Comparison of ENCODE assay signal across 1 cellular context in genomic region chr10:649798-650690, GRCh38.
TF ChIP-seq lines count a peak whose summit lies in the region.

No MANE protein-coding gene starts in this region.

TF ChIP-seq in HepG2, 621 proteins besides CTCF, POLR2A, EP300 and RAD21 (continued from another document and continues in another):
- no peak for TF ChIP-seq HOXA5 (CRISPR knock-in tag; IDR thresholded peaks at IDR 0.05)
- TF ChIP-seq, protein P1, sequence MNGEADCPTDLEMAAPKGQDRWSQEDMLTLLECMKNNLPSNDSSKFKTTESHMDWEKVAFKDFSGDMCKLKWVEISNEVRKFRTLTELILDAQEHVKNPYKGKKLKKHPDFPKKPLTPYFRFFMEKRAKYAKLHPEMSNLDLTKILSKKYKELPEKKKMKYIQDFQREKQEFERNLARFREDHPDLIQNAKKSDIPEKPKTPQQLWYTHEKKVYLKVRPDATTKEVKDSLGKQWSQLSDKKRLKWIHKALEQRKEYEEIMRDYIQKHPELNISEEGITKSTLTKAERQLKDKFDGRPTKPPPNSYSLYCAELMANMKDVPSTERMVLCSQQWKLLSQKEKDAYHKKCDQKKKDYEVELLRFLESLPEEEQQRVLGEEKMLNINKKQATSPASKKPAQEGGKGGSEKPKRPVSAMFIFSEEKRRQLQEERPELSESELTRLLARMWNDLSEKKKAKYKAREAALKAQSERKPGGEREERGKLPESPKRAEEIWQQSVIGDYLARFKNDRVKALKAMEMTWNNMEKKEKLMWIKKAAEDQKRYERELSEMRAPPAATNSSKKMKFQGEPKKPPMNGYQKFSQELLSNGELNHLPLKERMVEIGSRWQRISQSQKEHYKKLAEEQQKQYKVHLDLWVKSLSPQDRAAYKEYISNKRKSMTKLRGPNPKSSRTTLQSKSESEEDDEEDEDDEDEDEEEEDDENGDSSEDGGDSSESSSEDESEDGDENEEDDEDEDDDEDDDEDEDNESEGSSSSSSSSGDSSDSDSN (CRISPR knock-in tag; IDR thresholded peaks at IDR 0.05): peak; percentile 42; the same call in 1 of the 2 replicates
- TF ChIP-seq ZEB1 (IDR thresholded peaks at IDR 0.05; ENCODE audit: insufficient replicate concordance, low read depth): peak; percentile 53
- peak; percentile 48; the same call in 1 of the 2 replicates for TF ChIP-seq CCDC6 (CRISPR knock-in tag; IDR thresholded peaks at IDR 0.05)
- TF ChIP-seq MIXL1 (CRISPR knock-in tag; IDR thresholded peaks at IDR 0.05): peak; percentile 76
- no peak for TF ChIP-seq ZBTB38 (CRISPR knock-in tag; IDR thresholded peaks at IDR 0.05)
- peak; percentile 70 for TF ChIP-seq ARID3A (IDR thresholded peaks at IDR 0.05; ENCODE audit: low read depth, low read length)
- peak; percentile 95 for TF ChIP-seq ZBTB21 (CRISPR knock-in tag; IDR thresholded peaks at IDR 0.05)
- TF ChIP-seq SMC3 (IDR thresholded peaks at IDR 0.05; ENCODE audit: low read length): peak; percentile 11; the same call in 1 of the 2 replicates
- no peak for TF ChIP-seq NAIF1 (CRISPR knock-in tag; IDR thresholded peaks at IDR 0.05; ENCODE audit: borderline replicate concordance)
- TF ChIP-seq ZNF878 (CRISPR knock-in tag; IDR thresholded peaks at IDR 0.05): peak; percentile 84
- 0 out of 2 replicates have a peak, but pooled peaks have one; percentile 24 for TF ChIP-seq SIN3A (IDR thresholded peaks at IDR 0.05; ENCODE audit: borderline replicate concordance, low read depth, low read length)
- TF ChIP-seq LCORL (IDR thresholded peaks at IDR 0.05): no peak
- TF ChIP-seq LCORL (CRISPR knock-in tag; IDR thresholded peaks at IDR 0.05): peak; percentile 50; the same call in 1 of the 2 replicates
- peak; percentile 97 for TF ChIP-seq SRF (IDR thresholded peaks at IDR 0.05; ENCODE audit: low read depth, low read length)
- peak; percentile 86; the same call in 1 of the 2 replicates for TF ChIP-seq NCOR1 (IDR thresholded peaks at IDR 0.05; ENCODE audit: borderline replicate concordance, low read length)
- TF ChIP-seq, protein P2, sequence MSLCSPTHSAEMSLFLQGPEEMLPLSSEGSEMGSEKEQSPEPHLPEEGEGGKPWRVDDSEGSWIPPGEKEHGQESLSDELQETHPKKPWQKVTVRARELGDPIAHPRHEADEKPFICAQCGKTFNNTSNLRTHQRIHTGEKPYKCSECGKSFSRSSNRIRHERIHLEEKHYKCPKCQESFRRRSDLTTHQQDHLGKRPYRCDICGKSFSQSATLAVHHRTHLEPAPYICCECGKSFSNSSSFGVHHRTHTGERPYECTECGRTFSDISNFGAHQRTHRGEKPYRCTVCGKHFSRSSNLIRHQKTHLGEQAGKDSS (CRISPR knock-in tag; IDR thresholded peaks at IDR 0.05; ENCODE audit: borderline replicate concordance, low read depth): peak; percentile 38; the same call in 1 of the 2 replicates
- TF ChIP-seq NFKB2 (CRISPR knock-in tag; IDR thresholded peaks at IDR 0.05; ENCODE audit: borderline replicate concordance): peak; percentile 52; the same call in 1 of the 2 replicates
- TF ChIP-seq, protein P3, sequence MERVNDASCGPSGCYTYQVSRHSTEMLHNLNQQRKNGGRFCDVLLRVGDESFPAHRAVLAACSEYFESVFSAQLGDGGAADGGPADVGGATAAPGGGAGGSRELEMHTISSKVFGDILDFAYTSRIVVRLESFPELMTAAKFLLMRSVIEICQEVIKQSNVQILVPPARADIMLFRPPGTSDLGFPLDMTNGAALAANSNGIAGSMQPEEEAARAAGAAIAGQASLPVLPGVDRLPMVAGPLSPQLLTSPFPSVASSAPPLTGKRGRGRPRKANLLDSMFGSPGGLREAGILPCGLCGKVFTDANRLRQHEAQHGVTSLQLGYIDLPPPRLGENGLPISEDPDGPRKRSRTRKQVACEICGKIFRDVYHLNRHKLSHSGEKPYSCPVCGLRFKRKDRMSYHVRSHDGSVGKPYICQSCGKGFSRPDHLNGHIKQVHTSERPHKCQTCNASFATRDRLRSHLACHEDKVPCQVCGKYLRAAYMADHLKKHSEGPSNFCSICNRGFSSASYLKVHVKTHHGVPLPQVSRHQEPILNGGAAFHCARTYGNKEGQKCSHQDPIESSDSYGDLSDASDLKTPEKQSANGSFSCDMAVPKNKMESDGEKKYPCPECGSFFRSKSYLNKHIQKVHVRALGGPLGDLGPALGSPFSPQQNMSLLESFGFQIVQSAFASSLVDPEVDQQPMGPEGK (CRISPR knock-in tag; IDR thresholded peaks at IDR 0.05): peak; percentile 88
- TF ChIP-seq, protein P4, sequence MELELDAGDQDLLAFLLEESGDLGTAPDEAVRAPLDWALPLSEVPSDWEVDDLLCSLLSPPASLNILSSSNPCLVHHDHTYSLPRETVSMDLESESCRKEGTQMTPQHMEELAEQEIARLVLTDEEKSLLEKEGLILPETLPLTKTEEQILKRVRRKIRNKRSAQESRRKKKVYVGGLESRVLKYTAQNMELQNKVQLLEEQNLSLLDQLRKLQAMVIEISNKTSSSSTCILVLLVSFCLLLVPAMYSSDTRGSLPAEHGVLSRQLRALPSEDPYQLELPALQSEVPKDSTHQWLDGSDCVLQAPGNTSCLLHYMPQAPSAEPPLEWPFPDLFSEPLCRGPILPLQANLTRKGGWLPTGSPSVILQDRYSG (CRISPR knock-in tag; IDR thresholded peaks at IDR 0.05): 0 out of 2 replicates have a peak, but pooled peaks have one; percentile 16
- TF ChIP-seq HDAC1 (CRISPR knock-in tag; IDR thresholded peaks at IDR 0.05): peak; percentile 39; the same call in 1 of the 2 replicates
- TF ChIP-seq SNAPC2 (CRISPR knock-in tag; IDR thresholded peaks at IDR 0.05): peak; percentile 71; the same call in 1 of the 2 replicates
- TF ChIP-seq, protein P5, sequence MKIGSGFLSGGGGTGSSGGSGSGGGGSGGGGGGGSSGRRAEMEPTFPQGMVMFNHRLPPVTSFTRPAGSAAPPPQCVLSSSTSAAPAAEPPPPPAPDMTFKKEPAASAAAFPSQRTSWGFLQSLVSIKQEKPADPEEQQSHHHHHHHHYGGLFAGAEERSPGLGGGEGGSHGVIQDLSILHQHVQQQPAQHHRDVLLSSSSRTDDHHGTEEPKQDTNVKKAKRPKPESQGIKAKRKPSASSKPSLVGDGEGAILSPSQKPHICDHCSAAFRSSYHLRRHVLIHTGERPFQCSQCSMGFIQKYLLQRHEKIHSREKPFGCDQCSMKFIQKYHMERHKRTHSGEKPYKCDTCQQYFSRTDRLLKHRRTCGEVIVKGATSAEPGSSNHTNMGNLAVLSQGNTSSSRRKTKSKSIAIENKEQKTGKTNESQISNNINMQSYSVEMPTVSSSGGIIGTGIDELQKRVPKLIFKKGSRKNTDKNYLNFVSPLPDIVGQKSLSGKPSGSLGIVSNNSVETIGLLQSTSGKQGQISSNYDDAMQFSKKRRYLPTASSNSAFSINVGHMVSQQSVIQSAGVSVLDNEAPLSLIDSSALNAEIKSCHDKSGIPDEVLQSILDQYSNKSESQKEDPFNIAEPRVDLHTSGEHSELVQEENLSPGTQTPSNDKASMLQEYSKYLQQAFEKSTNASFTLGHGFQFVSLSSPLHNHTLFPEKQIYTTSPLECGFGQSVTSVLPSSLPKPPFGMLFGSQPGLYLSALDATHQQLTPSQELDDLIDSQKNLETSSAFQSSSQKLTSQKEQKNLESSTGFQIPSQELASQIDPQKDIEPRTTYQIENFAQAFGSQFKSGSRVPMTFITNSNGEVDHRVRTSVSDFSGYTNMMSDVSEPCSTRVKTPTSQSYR (CRISPR knock-in tag; IDR thresholded peaks at IDR 0.05; ENCODE audit: borderline replicate concordance): peak; percentile 37; the same call in 1 of the 2 replicates
- peak; percentile 64; the same call in 1 of the 2 replicates for TF ChIP-seq POLR2AphosphoS5 (IDR thresholded peaks at IDR 0.05; ENCODE audit: low read depth, low read length)
- TF ChIP-seq, protein P6, sequence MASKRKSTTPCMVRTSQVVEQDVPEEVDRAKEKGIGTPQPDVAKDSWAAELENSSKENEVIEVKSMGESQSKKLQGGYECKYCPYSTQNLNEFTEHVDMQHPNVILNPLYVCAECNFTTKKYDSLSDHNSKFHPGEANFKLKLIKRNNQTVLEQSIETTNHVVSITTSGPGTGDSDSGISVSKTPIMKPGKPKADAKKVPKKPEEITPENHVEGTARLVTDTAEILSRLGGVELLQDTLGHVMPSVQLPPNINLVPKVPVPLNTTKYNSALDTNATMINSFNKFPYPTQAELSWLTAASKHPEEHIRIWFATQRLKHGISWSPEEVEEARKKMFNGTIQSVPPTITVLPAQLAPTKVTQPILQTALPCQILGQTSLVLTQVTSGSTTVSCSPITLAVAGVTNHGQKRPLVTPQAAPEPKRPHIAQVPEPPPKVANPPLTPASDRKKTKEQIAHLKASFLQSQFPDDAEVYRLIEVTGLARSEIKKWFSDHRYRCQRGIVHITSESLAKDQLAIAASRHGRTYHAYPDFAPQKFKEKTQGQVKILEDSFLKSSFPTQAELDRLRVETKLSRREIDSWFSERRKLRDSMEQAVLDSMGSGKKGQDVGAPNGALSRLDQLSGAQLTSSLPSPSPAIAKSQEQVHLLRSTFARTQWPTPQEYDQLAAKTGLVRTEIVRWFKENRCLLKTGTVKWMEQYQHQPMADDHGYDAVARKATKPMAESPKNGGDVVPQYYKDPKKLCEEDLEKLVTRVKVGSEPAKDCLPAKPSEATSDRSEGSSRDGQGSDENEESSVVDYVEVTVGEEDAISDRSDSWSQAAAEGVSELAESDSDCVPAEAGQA (IDR thresholded peaks at IDR 0.05; ENCODE audit: low read depth): peak; percentile 85
- TF ChIP-seq, protein P6 (CRISPR knock-in tag; IDR thresholded peaks at IDR 0.05; ENCODE audit: borderline replicate concordance): no peak
- peak; percentile 41 for TF ChIP-seq SRSF1 (optimal IDR thresholded peaks at IDR 0.05; ENCODE audit: low read depth, low read length)
- TF ChIP-seq ZHX1 (CRISPR knock-in tag; IDR thresholded peaks at IDR 0.05; ENCODE audit: low read depth): peak; percentile 85; the same call in 1 of the 2 replicates
- peak; percentile 49 for TF ChIP-seq KDM5B (CRISPR knock-in tag; IDR thresholded peaks at IDR 0.05; ENCODE audit: borderline replicate concordance)
- TF ChIP-seq FOXO1 (CRISPR knock-in tag; IDR thresholded peaks at IDR 0.05): peak; percentile 94
- peak; percentile 60; the same call in 1 of the 2 replicates for TF ChIP-seq SMYD3 (CRISPR knock-in tag; IDR thresholded peaks at IDR 0.05)
- TF ChIP-seq ELF1 (CRISPR knock-in tag; IDR thresholded peaks at IDR 0.05): peak; percentile 46
- TF ChIP-seq FOXK1 (CRISPR knock-in tag; IDR thresholded peaks at IDR 0.05; ENCODE audit: borderline replicate concordance, low read depth): peak; percentile 71; the same call in 1 of the 2 replicates
- TF ChIP-seq, protein P7, sequence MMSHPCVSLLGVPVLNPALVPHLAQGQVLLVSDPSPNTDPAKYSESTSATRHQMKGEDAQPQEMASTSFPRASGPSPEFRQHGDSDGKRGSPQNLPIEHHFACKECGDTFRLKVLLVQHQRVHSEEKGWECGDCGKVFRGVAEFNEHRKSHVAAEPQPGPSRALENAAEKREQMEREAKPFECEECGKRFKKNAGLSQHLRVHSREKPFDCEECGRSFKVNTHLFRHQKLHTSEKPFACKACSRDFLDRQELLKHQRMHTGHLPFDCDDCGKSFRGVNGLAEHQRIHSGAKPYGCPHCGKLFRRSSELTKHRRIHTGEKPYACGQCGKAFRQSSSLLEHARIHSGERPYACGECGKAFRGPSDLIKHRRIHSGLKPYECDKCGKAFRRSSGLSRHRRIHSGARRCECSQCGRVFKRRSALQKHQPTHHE (CRISPR knock-in tag; IDR thresholded peaks at IDR 0.05; ENCODE audit: borderline replicate concordance): no peak; the same call in 1 of the 2 replicates
